Comparison of ENCODE assay signal across 8 cellular contexts in the genomic region with DNA sequence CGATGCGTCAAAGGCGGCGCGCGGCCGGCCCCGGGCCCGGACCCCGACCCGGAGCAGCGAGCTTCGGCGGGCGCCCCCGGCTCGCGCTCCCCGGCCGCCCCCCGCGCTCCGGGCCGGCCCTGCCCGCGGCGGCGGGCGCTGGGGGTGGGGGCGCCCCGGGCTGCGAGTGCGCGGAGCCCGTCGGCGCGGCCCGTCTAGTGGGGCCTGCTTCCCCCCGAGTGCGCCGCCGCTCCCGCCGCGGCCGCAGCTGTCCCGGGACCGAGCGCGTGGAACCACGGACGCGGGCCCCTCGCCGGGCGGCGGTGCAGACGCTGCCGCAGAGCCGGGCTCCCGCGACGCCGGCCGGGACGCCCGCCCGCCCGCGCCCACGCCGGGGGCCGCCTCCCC. TPM values are rescaled to one million over a fixed set of nuclear protein-coding genes. Genes with fewer than 3 reads are reported as not detected.
DNase-seq lines count a peak whose midpoint lies in the region; ATAC-seq, FAIRE-seq and TF ChIP-seq lines count a peak whose summit lies in the region.

No MANE protein-coding gene starts in this region.

- no peak overlapping the region for H3K27ac Mint-ChIP-seq in neural crest cell (ENCODE audit: unreplicated experiment)

- H3K4me3 Mint-ChIP-seq in neural crest cell, result peak overlapping the region; percentile 76

- no peak for FAIRE-seq in GM12892 (lab: Jason Lieb, UNC)

- peaks cover 41% of the 10 kb centered on the region for H3K4me1 Mint-ChIP-seq in neural crest cell

- DNase-seq in cerebellum (ENCODE audit: low spot score), result peak; percentile 20
- no peak for DNase-seq in neural crest cell (ENCODE audit: low read depth, low spot score)
- DNase-seq in glomerular visceral epithelial cell (ENCODE audit: extremely low spot score), result no peak
- no peak for DNase-seq in NCI-H226
- DNase-seq in GM12892 (ENCODE audit: insufficient read length), result no peak

- ATAC-seq in GM18511 (IDR thresholded peaks at IDR 0.05; ENCODE audit: unreplicated experiment) (peak; percentile 18), HG03108 (IDR thresholded peaks at IDR 0.05; ENCODE audit: unreplicated experiment) (peak; percentile 7), GM21786 (IDR thresholded peaks at IDR 0.05; ENCODE audit: unreplicated experiment) (no peak)

- H3K27me3 Mint-ChIP-seq in neural crest cell (ENCODE audit: low read depth), result peaks cover 18% of the 10 kb centered on the region

- TF ChIP-seq POLR2A in GM12892 (IDR thresholded peaks at IDR 0.05; ENCODE audit: low read depth, low read length), result no peak

- peaks cover 4% of the 10 kb centered on the region for H3K36me3 Mint-ChIP-seq in neural crest cell (ENCODE audit: low read depth)

- H3K9me3 Mint-ChIP-seq in neural crest cell, result no peaks in the 10 kb centered on the region

- TF ChIP-seq CTCF in neural crest cell (conservative IDR thresholded peaks at IDR 0.05), result no peak

RNA-seq across cellular contexts. Expression of a gene that starts 0.3 kb away (rescaled TPM):
- total RNA-seq in cerebellum (13.6 TPM), neural crest cell (9.4 and 11.6 TPM in 2 replicates)
- polyA plus RNA-seq in GM12892 (2012; ENCODE audit: missing spikeins), result 0.11 TPM
